ENCODE assay signal across 8 cellular contexts in the genomic region with DNA sequence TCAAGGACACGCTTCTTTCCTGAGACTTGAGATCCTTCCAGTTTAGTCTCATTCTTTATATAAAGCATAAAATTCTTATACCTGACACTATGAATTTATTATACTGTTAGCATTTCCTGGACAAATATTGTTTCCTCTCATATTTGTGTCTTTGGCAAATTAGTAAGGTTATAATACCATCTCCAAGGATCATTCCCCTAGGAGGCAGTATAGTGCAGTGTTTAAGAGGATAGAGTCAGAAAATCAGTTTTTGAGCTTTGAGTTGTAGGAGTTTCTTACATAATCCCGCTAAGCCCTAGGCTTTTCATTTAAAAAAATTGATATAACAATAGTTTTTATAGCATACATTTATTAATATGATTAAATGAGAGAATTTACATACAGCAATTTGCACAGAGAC.
DNase-seq lines count a peak whose midpoint lies in the region; ATAC-seq and TF ChIP-seq lines count a peak whose summit lies in the region.

No MANE protein-coding gene starts in this region.

- H3K27me3 ChIP-seq in body of pancreas = no peaks in the 10 kb centered on the region
- H3K27me3 ChIP-seq in CD8-positive, alpha-beta memory T cell (ENCODE audit: insufficient read depth, low read length, poor library complexity, severe bottlenecking) = no peaks in the 10 kb centered on the region

- H3K4me3 ChIP-seq in body of pancreas (no peak overlapping the region), mucosa of descending colon (no peak overlapping the region)
- H3K4me3 ChIP-seq in CD8-positive, alpha-beta memory T cell (ENCODE audit: low read length) = no peak overlapping the region

- peak; percentile 24 for DNase-seq in Daoy (ENCODE audit: low read depth)
- peak; percentile 57 for DNase-seq in M059J (ENCODE audit: low read depth)
- no peak for DNase-seq in body of pancreas
- peak in 1 of 3 donors; percentile 16 for DNase-seq in mucosa of descending colon
- no peak for DNase-seq in CD8-positive, alpha-beta memory T cell
- no peak for DNase-seq in NCI-H2081 treated with DMSO at 0.1 percent for 48 hours (lab: John Stamatoyannopoulos, UW)

- no peak overlapping the region for H3K27ac ChIP-seq in body of pancreas
- no peak overlapping the region for H3K27ac ChIP-seq in CD8-positive, alpha-beta memory T cell (ENCODE audit: low read depth, low read length)

- no peaks in the 10 kb centered on the region for H3K36me3 Mint-ChIP-seq in CD8-positive, alpha-beta memory T cell

- H3K27me3 Mint-ChIP-seq in CD8-positive, alpha-beta memory T cell = no peaks in the 10 kb centered on the region

- WGBS in body of pancreas, 2 donors = 29 to 35% methylated on average over 2 of the region's 2 CpGs

- no peak overlapping the region for H3K27ac Mint-ChIP-seq in CD8-positive, alpha-beta memory T cell

- no peaks in the 10 kb centered on the region for H3K36me3 ChIP-seq in body of pancreas (replicated peaks in 1 of 2; ENCODE audit: insufficient read depth in 1 of 2, low read depth in 2 of 2)
- H3K36me3 ChIP-seq in mucosa of descending colon (ENCODE audit: low read depth) = no peaks in the 10 kb centered on the region
- no peaks in the 10 kb centered on the region for H3K36me3 ChIP-seq in CD8-positive, alpha-beta memory T cell (ENCODE audit: insufficient read depth, low read length)

- CTCF ChIA-PET in CD8-positive, alpha-beta memory T cell (lab: Charles Lee) = no interaction called here

- peaks cover 2 to 21% (median 8%) of the 10 kb centered on the region in 5 donors for H3K9me3 Mint-ChIP-seq in CD8-positive, alpha-beta memory T cell

- no peak overlapping the region for H3K4me3 Mint-ChIP-seq in CD8-positive, alpha-beta memory T cell

- ATAC-seq in body of pancreas (no peak), mucosa of descending colon (peak; percentile 27), GM21515 (IDR thresholded peaks at IDR 0.05; ENCODE audit: unreplicated experiment) (no peak), GM21619 (IDR thresholded peaks at IDR 0.05; ENCODE audit: unreplicated experiment) (no peak)

- no peaks in the 10 kb centered on the region for H3K4me1 Mint-ChIP-seq in CD8-positive, alpha-beta memory T cell

- POLR2A ChIA-PET in CD8-positive, alpha-beta memory T cell (lab: Charles Lee) = no interaction called here

- peak in 5 of 7 experiments; percentile 22 to 55 (median 46) for TF ChIP-seq CTCF in body of pancreas (IDR thresholded peaks at IDR 0.05)
- no peak for TF ChIP-seq CTCF in mucosa of descending colon (IDR thresholded peaks at IDR 0.05)

- H3K4me1 ChIP-seq in body of pancreas (no peaks in the 10 kb centered on the region), mucosa of descending colon (ENCODE audit: low read depth) (no peaks in the 10 kb centered on the region)
- no peaks in the 10 kb centered on the region for H3K4me1 ChIP-seq in CD8-positive, alpha-beta memory T cell (ENCODE audit: insufficient read depth, low read length)

- intact Hi-C loops in body of pancreas (cut with DNase I) (no loop called here), mucosa of descending colon (cut with DNase I, micrococcal nuclease) (loop anchor here in 1 of 2 donors (5.0 kb wide), 1 partner anchor 511 kb away; a partner anchor contains a TSS)

- no peak for TF ChIP-seq POLR2A in body of pancreas (IDR thresholded peaks at IDR 0.05)

- H3K9me3 ChIP-seq in body of pancreas = no peaks in the 10 kb centered on the region
- no peaks in the 10 kb centered on the region for H3K9me3 ChIP-seq in mucosa of descending colon
- H3K9me3 ChIP-seq in CD8-positive, alpha-beta memory T cell (ENCODE audit: low read length) = no peaks in the 10 kb centered on the region

Comparison
In these comparisons a context has a peak if more than half of its experiments do, and no peak if none do; other contexts are left out.
1. DNase-seq: peak in Daoy (single experiment) and M059J (single experiment); none in body of pancreas (0 of 4), CD8-positive, alpha-beta memory T cell (0 of 5) and NCI-H2081 treated with DMSO at 0.1 percent for 48 hours (single experiment).